Comparison of ENCODE assay signal across 8 cellular contexts in genomic region chrX:72572248-72573157, GRCh38. TPM values are rescaled to one million over a fixed set of nuclear protein-coding genes. Genes with fewer than 3 reads are reported as not detected.
DNase-seq lines count a peak whose midpoint lies in the region; ATAC-seq and TF ChIP-seq lines count a peak whose summit lies in the region.

Gene HDAC8, minus strand, starts transcription at chrX:72572843. Its CDS starts 82 bp downstream, at chrX:72572761.

- H3K4ac ChIP-seq in trophoblast cell (ENCODE audit: low read depth, low read length), result peak within 1 kb of the TSS; percentile 69

- POLR2A ChIA-PET in SK-N-SH (lab: Yijun Ruan, JAX), result interaction anchor here (0.6 kb wide), 1 partner anchor 85 kb away, joined by 3 read pairs; no protein-coding TSS in a partner anchor

- H3K9me3 ChIP-seq in SK-N-SH (no peaks in the 10 kb centered on the region), heart left ventricle (no peaks in the 10 kb centered on the region), trophoblast cell (ENCODE audit: insufficient read depth, low read depth, low read length) (no peaks in the 10 kb centered on the region)

- peak; percentile 26 for TF ChIP-seq POLR2A in GM15510 (IDR thresholded peaks at IDR 0.05; ENCODE audit: borderline replicate concordance, extremely low read depth, insufficient read length)
- no peak for TF ChIP-seq POLR2A in heart left ventricle (IDR thresholded peaks at IDR 0.05)

- H4K91ac ChIP-seq in trophoblast cell (ENCODE audit: low read depth, low read length), result peak within 1 kb of the TSS; percentile 43

- no peak within 1 kb of the TSS for H2AK5ac ChIP-seq in trophoblast cell (ENCODE audit: low read length)

- H3K9ac ChIP-seq in SK-N-SH (peak within 1 kb of the TSS; percentile 78), trophoblast cell (ENCODE audit: low read length) (peak within 1 kb of the TSS; percentile 94)

- peak within 1 kb of the TSS; percentile 92 for H2AFZ ChIP-seq in SK-N-SH (ENCODE audit: low read depth)
- peak within 1 kb of the TSS; percentile 59 for H2AFZ ChIP-seq in trophoblast cell (ENCODE audit: insufficient read depth, low read length, poor library complexity)

- H3K79me2 ChIP-seq in SK-N-SH (ENCODE audit: insufficient read depth) (peaks cover 15% of the 10 kb centered on the region), trophoblast cell (ENCODE audit: control insufficient read depth, insufficient read depth, low read length, poor library complexity) (no peaks in the 10 kb centered on the region)

- H3K9me2 ChIP-seq in SK-N-SH, result no peaks in the 10 kb centered on the region

- H3K23ac ChIP-seq in trophoblast cell (ENCODE audit: low read length), result no peak within 1 kb of the TSS

- under 1% methylated on average over 35 of the region's 36 CpGs for WGBS in SK-N-SH (ENCODE audit: low lambda C conversion rate)
- 0 to 34% (median 15%) methylated on average over 35 to 36 of the region's 36 CpGs for WGBS in heart left ventricle, 4 donors
- no CpG with 5 or more reads among the region's 36 CpGs for WGBS in trophoblast cell (ENCODE audit: extremely low coverage, insufficient coverage, insufficient read length)

- peak within 1 kb of the TSS; percentile 75 for H2BK5ac ChIP-seq in trophoblast cell (ENCODE audit: low read depth, low read length, poor library complexity)

- H3K36me3 ChIP-seq in SK-N-SH (replicated peaks in 1 of 2; ENCODE audit: control insufficient read depth in 1 of 2, insufficient read depth in 2 of 2, low read length in 1 of 2) (peaks cover 12 to 27% of the 10 kb centered on the region in 2 experiments), heart left ventricle (peaks cover 0 to 24% (median 8%) of the 10 kb centered on the region in 9 donors), trophoblast cell (ENCODE audit: control insufficient read depth in 1 of 2, insufficient read depth in 2 of 2, low read length in 2 of 2) (peaks cover 2 to 4% of the 10 kb centered on the region in 2 experiments)

- no peaks in the 10 kb centered on the region; the same call in 1 of the 2 replicates for H3K27me3 ChIP-seq in SK-N-SH (ENCODE audit: insufficient read depth)
- H3K27me3 ChIP-seq in heart left ventricle, result peaks cover 0 to 6% (median 0%) of the 10 kb centered on the region in 9 donors
- no peaks in the 10 kb centered on the region for H3K27me3 ChIP-seq in trophoblast cell (ENCODE audit: insufficient read depth, low read length)

- TF ChIP-seq RAD21 in SK-N-SH (IDR thresholded peaks at IDR 0.05; ENCODE audit: low read length), result no peak

- no peak within 1 kb of the TSS for H3K14ac ChIP-seq in trophoblast cell (ENCODE audit: low read length)

- TF ChIP-seq CTCF in SK-N-SH (IDR thresholded peaks at IDR 0.05) (no peak), heart left ventricle (IDR thresholded peaks at IDR 0.05) (no peak)

- peak within 1 kb of the TSS; percentile 85 for H3K4me2 ChIP-seq in SK-N-SH
- peak within 1 kb of the TSS; percentile 76 for H3K4me2 ChIP-seq in trophoblast cell (ENCODE audit: low read length)

- peak; percentile 90 for DNase-seq in NCI-H1092 treated with DMSO at 0.1 percent for 48 hours (lab: John Stamatoyannopoulos, UW)
- peak; percentile 80 for DNase-seq in SK-N-SH
- DNase-seq in amniotic stem cell (lab: John Stamatoyannopoulos, UW), result peak; percentile 43
- DNase-seq in heart left ventricle, result peak; percentile 61 to 78 (median 69)
- peak; percentile 35 to 69 for DNase-seq in trophoblast cell
- DNase-seq in GOT3 (lab: John Stamatoyannopoulos, UW), result no peak

- H4K8ac ChIP-seq in trophoblast cell (ENCODE audit: low read depth, low read length), result peak within 1 kb of the TSS; percentile 84

- H3K27ac ChIP-seq in SK-N-SH (ENCODE audit: low read depth in 2 of 2, low read length in 1 of 2) (peak within 1 kb of the TSS; percentile 63 to 92), heart left ventricle (peak within 1 kb of the TSS; percentile 50 to 89 (median 75)), trophoblast cell (ENCODE audit: low read depth, low read length) (no peak within 1 kb of the TSS)

- peak within 1 kb of the TSS; percentile 78 to 88 for H3K4me3 ChIP-seq in SK-N-SH (ENCODE audit: low read depth in 2 of 2, low read length in 1 of 2)
- peak within 1 kb of the TSS; percentile 26 to 92 (median 62) for H3K4me3 ChIP-seq in heart left ventricle
- peak within 1 kb of the TSS; percentile 72 for H3K4me3 ChIP-seq in trophoblast cell (ENCODE audit: low read depth, low read length)

- intact Hi-C loops in heart left ventricle (cut with DNase I), result no loop called here

- peaks cover 5% of the 10 kb centered on the region for H3K79me1 ChIP-seq in trophoblast cell (ENCODE audit: low read length)

- no peaks in the 10 kb centered on the region for H3F3A ChIP-seq in SK-N-SH (replicated peaks; ENCODE audit: insufficient read depth)

- H3K18ac ChIP-seq in trophoblast cell (ENCODE audit: low read length), result no peak within 1 kb of the TSS

- peaks cover 7% of the 10 kb centered on the region for H4K20me1 ChIP-seq in SK-N-SH (ENCODE audit: insufficient read depth)

- ATAC-seq in HG02759 (IDR thresholded peaks at IDR 0.05; ENCODE audit: unreplicated experiment) (peak; percentile 97), heart left ventricle (peak; percentile 88 to 97 (median 91))

- H2BK120ac ChIP-seq in trophoblast cell (ENCODE audit: insufficient read depth, low read length, poor library complexity), result peak within 1 kb of the TSS; percentile 83

- no peak within 1 kb of the TSS for H2BK12ac ChIP-seq in trophoblast cell (ENCODE audit: low read length)

- H3K4me1 ChIP-seq in SK-N-SH (ENCODE audit: control insufficient read depth in 1 of 2, insufficient read depth in 2 of 2, low read depth in 1 of 2, low read length in 1 of 2) (no peaks in the 10 kb centered on the region; a peak in 1 of 4 replicates), heart left ventricle (peaks cover 0 to 7% (median 2%) of the 10 kb centered on the region in 12 donors), trophoblast cell (ENCODE audit: control insufficient read depth in 1 of 2, insufficient read depth in 2 of 2, low read length in 2 of 2) (no peaks in the 10 kb centered on the region)

- 0 out of 4 replicates have a peak, but pooled peaks of 1 of the 2 experiments have one; percentile 10 for TF ChIP-seq EP300 in SK-N-SH (IDR thresholded peaks at IDR 0.05; ENCODE audit: borderline replicate concordance in 1 of 2, low read depth in 1 of 2, low read length in 1 of 2)

- CTCF ChIA-PET in SK-N-SH (lab: Yijun Ruan, JAX), result no interaction called here

- H4K12ac ChIP-seq in trophoblast cell (ENCODE audit: low read depth, low read length), result peak within 1 kb of the TSS; percentile 51

TF ChIP-seq in SK-N-SH, 30 proteins besides CTCF, POLR2A, EP300 and RAD21 (continues in another document):
- TF ChIP-seq GATA2 (CRISPR knock-in tag; IDR thresholded peaks at IDR 0.05) (no peak), TAF1 (IDR thresholded peaks at IDR 0.05; ENCODE audit: borderline replicate concordance, low read depth, low read length) (peak; percentile 45; the same call in 1 of the 2 replicates), REST (IDR thresholded peaks at IDR 0.05; ENCODE audit: low read depth, low read length) (no peak), YY1 (IDR thresholded peaks at IDR 0.05; ENCODE audit: low read depth) (peak; percentile 63; the same call in 1 of the 2 replicates), USF2 (IDR thresholded peaks at IDR 0.05; ENCODE audit: borderline replicate concordance, low read depth, low read length) (no peak), CHD2 (IDR thresholded peaks at IDR 0.05; ENCODE audit: low read length, partially characterized antibody) (peak; percentile 62), FOXJ3 (CRISPR knock-in tag; IDR thresholded peaks at IDR 0.05) (0 out of 2 replicates have a peak, but pooled peaks have one; percentile 10)

RNA-seq across cellular contexts. Expression of gene HDAC8, which starts in this region (rescaled TPM):
- 30.6 and 38.7 TPM in 2 replicates for polyA plus RNA-seq in SK-N-SH (2012; rRNA removed)
- polyA plus RNA-seq in SK-N-SH (2012; cell fraction: cytosol; rRNA removed), result 38.4 and 43.3 TPM in 2 replicates
- 20.7 and 34.8 TPM in 2 replicates for polyA plus RNA-seq in SK-N-SH (2012; cell fraction: nucleus; rRNA removed)
- 10 to 100 TPM; 16.1 to 28.1 (median 18.5) TPM for total RNA-seq in heart left ventricle
- 10 to 100 TPM; 22.3 to 26.1 TPM for polyA plus RNA-seq in heart left ventricle
- 10.7 and 12.4 TPM in 2 replicates for polyA plus RNA-seq in trophoblast cell (2013)
